In genomic region chr1:116374340-116375164, GRCh38 we compare ENCODE assay signal across 8 cellular contexts. TPM values are rescaled to one million over a fixed set of nuclear protein-coding genes. Genes with fewer than 3 reads are reported as not detected.
DNase-seq lines count a peak whose midpoint lies in the region; ATAC-seq and TF ChIP-seq lines count a peak whose summit lies in the region.

No MANE protein-coding gene starts in this region.

- no peak for ATAC-seq in activated T-helper 17 cell treated with anti-CD3 and anti-CD28 coated beads, Interleukin-2, amount 50 U/mL, for 72 hours (replicated peaks)
- no peak for ATAC-seq in HG03039 (IDR thresholded peaks at IDR 0.05; ENCODE audit: unreplicated experiment)

- DNase-seq in HFF-Myc (ENCODE audit: extremely low read depth, low read depth): no peak
- DNase-seq in cardiac muscle cell (ENCODE audit: low read depth in 1 of 2, low spot score in 1 of 2): peak in 1 of 2 donors; percentile 46
- no peak for DNase-seq in retinal pigment epithelial cell (ENCODE audit: low read depth)
- DNase-seq in activated CD4-positive, CD25-positive, alpha-beta regulatory T cell treated with anti-CD3 and anti-CD28 coated beads, Interleukin-2, amount 50 U/mL, for 72 hours: no peak
- no peak for DNase-seq in hippocampal formation (lab: John Stamatoyannopoulos, UW)

- H3K36me3 ChIP-seq in cardiac muscle cell: peaks cover 8% of the 10 kb centered on the region

- H3K4me3 Mint-ChIP-seq in activated T-helper 17 cell treated with anti-CD3 and anti-CD28 coated beads, Interleukin-2, amount 50 U/mL, for 72 hours: peak overlapping the region; percentile 97

- H3K36me3 Mint-ChIP-seq in activated T-helper 17 cell treated with anti-CD3 and anti-CD28 coated beads, Interleukin-2, amount 50 U/mL, for 72 hours (ENCODE audit: low read depth): peaks cover 52% of the 10 kb centered on the region

- TF ChIP-seq CTCF in 22Rv1 (IDR thresholded peaks at IDR 0.05): no peak
- TF ChIP-seq CTCF in HFF-Myc (IDR thresholded peaks at IDR 0.05; ENCODE audit: low read depth, low read length, missing control alignments): no peak
- TF ChIP-seq CTCF in cardiac muscle cell (IDR thresholded peaks at IDR 0.05; ENCODE audit: low read depth, low read length): no peak
- TF ChIP-seq CTCF in retinal pigment epithelial cell (conservative IDR thresholded peaks at IDR 0.05; ENCODE audit: low read depth, low read length): no peak

- H3K27ac Mint-ChIP-seq in activated T-helper 17 cell treated with anti-CD3 and anti-CD28 coated beads, Interleukin-2, amount 50 U/mL, for 72 hours: peak overlapping the region; percentile 71

- H3K9me3 Mint-ChIP-seq in activated T-helper 17 cell treated with anti-CD3 and anti-CD28 coated beads, Interleukin-2, amount 50 U/mL, for 72 hours: no peaks in the 10 kb centered on the region

- H3K4me3 ChIP-seq in HFF-Myc (replicated peaks; ENCODE audit: low read depth, low read length) (peak overlapping the region; percentile 77), cardiac muscle cell (peak overlapping the region; percentile 93), retinal pigment epithelial cell (ENCODE audit: low read length) (peak overlapping the region; percentile 57)

- H3K27ac ChIP-seq in 22Rv1 (peak overlapping the region; percentile 67), cardiac muscle cell (peak overlapping the region; percentile 97)

- no peaks in the 10 kb centered on the region for H3K9me3 ChIP-seq in cardiac muscle cell (ENCODE audit: low read depth)

- no peaks in the 10 kb centered on the region for H3K27me3 Mint-ChIP-seq in activated T-helper 17 cell treated with anti-CD3 and anti-CD28 coated beads, Interleukin-2, amount 50 U/mL, for 72 hours

- H3K4me1 Mint-ChIP-seq in activated T-helper 17 cell treated with anti-CD3 and anti-CD28 coated beads, Interleukin-2, amount 50 U/mL, for 72 hours: peaks cover 20% of the 10 kb centered on the region

- peaks cover 28% of the 10 kb centered on the region for H3K4me1 ChIP-seq in cardiac muscle cell (ENCODE audit: low read depth)

- H3K27me3 ChIP-seq in cardiac muscle cell: no peaks in the 10 kb centered on the region

RNA-seq across cellular contexts. Expression of gene ATP1A1, which starts 1.5 kb away (rescaled TPM):
- 100 to 1,000 TPM; 206 to 244 TPM for total RNA-seq in activated T-helper 17 cell treated with anti-CD3 and anti-CD28 coated beads, Interleukin-2, amount 50 U/mL, for 72 hours
- total RNA-seq in cardiac muscle cell: 754 and 1,350 TPM in 2 replicates
- 665 and 1,094 TPM in 2 replicates for polyA plus RNA-seq in cardiac muscle cell
